ENCODE assay signal across 1 cellular context in the genomic region with DNA sequence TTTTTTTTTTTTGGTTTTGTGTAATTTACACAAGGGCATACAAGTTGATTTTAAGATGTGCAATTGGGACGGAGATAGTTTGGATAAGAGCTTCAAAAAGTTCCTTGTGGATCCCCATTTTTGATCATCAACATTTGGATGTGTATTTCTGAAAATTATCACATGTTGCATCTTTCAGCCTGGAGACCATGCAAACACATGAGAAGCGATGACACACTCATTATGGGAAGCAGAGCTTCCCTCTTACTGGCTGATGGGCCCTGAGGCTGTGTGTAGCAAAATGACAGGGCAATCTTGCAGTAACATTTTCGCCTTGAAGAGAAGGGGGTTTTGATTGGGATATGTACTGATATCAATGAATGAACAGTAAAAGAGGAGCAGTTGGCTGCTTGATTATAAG.
TF ChIP-seq lines count a peak whose summit lies in the region.

No MANE protein-coding gene starts in this region.

TF ChIP-seq in SK-N-SH treated with all-trans-retinoic acid at 6 μM for 48 hours, 23 proteins besides CTCF, POLR2A, EP300 and RAD21 (continued from another document):
- TF ChIP-seq ZNF8 (CRISPR knock-in tag; IDR thresholded peaks at IDR 0.05) = no peak
- TF ChIP-seq ESRRG (CRISPR knock-in tag; IDR thresholded peaks at IDR 0.05) = no peak
- TF ChIP-seq ZFP30 (CRISPR knock-in tag; IDR thresholded peaks at IDR 0.05) = no peak
- TF ChIP-seq, protein P1, sequence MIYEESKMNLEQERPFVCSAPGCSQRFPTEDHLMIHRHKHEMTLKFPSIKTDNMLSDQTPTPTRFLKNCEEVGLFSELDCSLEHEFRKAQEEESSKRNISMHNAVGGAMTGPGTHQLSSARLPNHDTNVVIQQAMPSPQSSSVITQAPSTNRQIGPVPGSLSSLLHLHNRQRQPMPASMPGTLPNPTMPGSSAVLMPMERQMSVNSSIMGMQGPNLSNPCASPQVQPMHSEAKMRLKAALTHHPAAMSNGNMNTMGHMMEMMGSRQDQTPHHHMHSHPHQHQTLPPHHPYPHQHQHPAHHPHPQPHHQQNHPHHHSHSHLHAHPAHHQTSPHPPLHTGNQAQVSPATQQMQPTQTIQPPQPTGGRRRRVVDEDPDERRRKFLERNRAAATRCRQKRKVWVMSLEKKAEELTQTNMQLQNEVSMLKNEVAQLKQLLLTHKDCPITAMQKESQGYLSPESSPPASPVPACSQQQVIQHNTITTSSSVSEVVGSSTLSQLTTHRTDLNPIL (CRISPR knock-in tag; IDR thresholded peaks at IDR 0.05; ENCODE audit: low read depth) = no peak
- no peak for TF ChIP-seq CSDC2 (CRISPR knock-in tag; IDR thresholded peaks at IDR 0.05)
- TF ChIP-seq, protein P2, sequence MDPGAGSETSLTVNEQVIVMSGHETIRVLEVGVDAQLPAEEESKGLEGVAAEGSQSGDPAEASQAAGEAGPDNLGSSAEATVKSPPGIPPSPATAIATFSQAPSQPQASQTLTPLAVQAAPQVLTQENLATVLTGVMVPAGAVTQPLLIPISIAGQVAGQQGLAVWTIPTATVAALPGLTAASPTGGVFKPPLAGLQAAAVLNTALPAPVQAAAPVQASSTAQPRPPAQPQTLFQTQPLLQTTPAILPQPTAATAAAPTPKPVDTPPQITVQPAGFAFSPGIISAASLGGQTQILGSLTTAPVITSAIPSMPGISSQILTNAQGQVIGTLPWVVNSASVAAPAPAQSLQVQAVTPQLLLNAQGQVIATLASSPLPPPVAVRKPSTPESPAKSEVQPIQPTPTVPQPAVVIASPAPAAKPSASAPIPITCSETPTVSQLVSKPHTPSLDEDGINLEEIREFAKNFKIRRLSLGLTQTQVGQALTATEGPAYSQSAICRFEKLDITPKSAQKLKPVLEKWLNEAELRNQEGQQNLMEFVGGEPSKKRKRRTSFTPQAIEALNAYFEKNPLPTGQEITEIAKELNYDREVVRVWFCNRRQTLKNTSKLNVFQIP (CRISPR knock-in tag; IDR thresholded peaks at IDR 0.05; ENCODE audit: borderline replicate concordance, low read depth) = no peak
- no peak for TF ChIP-seq RARB (CRISPR knock-in tag; IDR thresholded peaks at IDR 0.05)
